34 cellular contexts compared by ENCODE assay signal in genomic region chr1:57117753-57118152, GRCh38.
DNase-seq lines count a peak whose midpoint lies in the region; ATAC-seq, FAIRE-seq and TF ChIP-seq lines count a peak whose summit lies in the region.
"Had no signal": no experiment of that assay in that cellular context is flagged by ENCODE, and none has a peak within 500 bp of the region (broad histone marks: within the 10 kb centered on the region; RNA-seq: fewer than 3 reads in every experiment).

No MANE protein-coding gene starts in this region.

- H3K79me2 ChIP-seq in mammary epithelial cell (ENCODE audit: insufficient read depth, low read length) = no peaks in the 10 kb centered on the region
- no peaks in the 10 kb centered on the region for H3K79me2 ChIP-seq in mesendoderm (ENCODE audit: control insufficient read depth, insufficient read depth, low read length)

- no peaks in the 10 kb centered on the region for H3K27me3 ChIP-seq in mammary epithelial cell (ENCODE audit: insufficient read depth, low read length)
- H3K27me3 ChIP-seq in breast epithelium = no peaks in the 10 kb centered on the region
- H3K27me3 ChIP-seq in right atrium auricular region = no peaks in the 10 kb centered on the region
- no peaks in the 10 kb centered on the region for H3K27me3 ChIP-seq in mesendoderm (ENCODE audit: insufficient read depth, low read length, poor library complexity)
- H3K27me3 ChIP-seq: BE2C; BLaER1; BLaER1 treated with 17β-estradiol and CSF1 and Interleukin-3, amounts not matched to agents 10 nM and 100 nM had no signal

- H4K5ac ChIP-seq in mesendoderm (ENCODE audit: low read length) = no peak overlapping the region

- peaks cover 4% of the 10 kb centered on the region for H3K4me1 ChIP-seq in mammary epithelial cell (ENCODE audit: insufficient read depth, low read length)
- no peaks in the 10 kb centered on the region for H3K4me1 ChIP-seq in breast epithelium
- no peaks in the 10 kb centered on the region for H3K4me1 ChIP-seq in right atrium auricular region
- no peaks in the 10 kb centered on the region for H3K4me1 ChIP-seq in mesendoderm (ENCODE audit: control insufficient read depth, low read depth, low read length)
- H3K4me1 ChIP-seq: A549; BE2C; BLaER1; BLaER1 treated with 17β-estradiol and CSF1 and Interleukin-3, amounts not matched to agents 10 nM and 100 nM had no signal

- ATAC-seq in Right ventricle myocardium superior (ENCODE audit: poor library complexity) (peak; percentile 43), left cardiac atrium (no peak), left ventricle myocardium superior (peak; percentile 45)
- ATAC-seq: A549; CD8-positive, alpha-beta T cell had no signal

- no peak overlapping the region for H3K4me2 ChIP-seq in mammary epithelial cell (ENCODE audit: insufficient read depth, low read depth, low read length)
- H3K4me2 ChIP-seq in mesendoderm (ENCODE audit: low read length) = no peak overlapping the region
- H3K4me2 ChIP-seq: A549; BLaER1; BLaER1 treated with 17β-estradiol and CSF1 and Interleukin-3, amounts not matched to agents 10 nM and 100 nM had no signal

- no peak overlapping the region for H3K18ac ChIP-seq in mesendoderm (ENCODE audit: low read length)

- H2BK5ac ChIP-seq in mesendoderm (ENCODE audit: low read length) = no peak overlapping the region

- no peak overlapping the region for H3K56ac ChIP-seq in mesendoderm (ENCODE audit: low read length)

- H3K9me3 ChIP-seq in mammary epithelial cell (replicated peaks; ENCODE audit: insufficient read depth, low read length) (no peaks in the 10 kb centered on the region), breast epithelium (no peaks in the 10 kb centered on the region), right atrium auricular region (no peaks in the 10 kb centered on the region)
- H3K9me3 ChIP-seq: A549; BE2C; BLaER1; BLaER1 treated with 17β-estradiol and CSF1 and Interleukin-3, amounts not matched to agents 10 nM and 100 nM; Caco-2 had no signal

- H3K36me3 ChIP-seq in mammary epithelial cell (ENCODE audit: insufficient read depth, low read length) (no peaks in the 10 kb centered on the region), breast epithelium (no peaks in the 10 kb centered on the region), right atrium auricular region (no peaks in the 10 kb centered on the region), mesendoderm (ENCODE audit: control insufficient read depth, insufficient read depth, low read length) (no peaks in the 10 kb centered on the region)
- H3K36me3 ChIP-seq: BE2C; BLaER1; BLaER1 treated with 17β-estradiol and CSF1 and Interleukin-3, amounts not matched to agents 10 nM and 100 nM had no signal

- intact Hi-C loops in mammary epithelial cell (cut with micrococcal nuclease) (no loop called here), breast epithelium (cut with DNase I; ENCODE audit: low total_unique reads) (no loop called here), Right ventricle myocardium superior (cut with DNase I) (no loop called here), left cardiac atrium (cut with DNase I) (no loop called here), left ventricle myocardium superior (cut with micrococcal nuclease) (no loop called here)

- H2AFZ ChIP-seq in mammary epithelial cell (ENCODE audit: low read depth, low read length) = peak overlapping the region; percentile 8

- peak overlapping the region; percentile 31 for H3K4ac ChIP-seq in mesendoderm (ENCODE audit: low read depth, low read length)

- H2AK5ac ChIP-seq in mesendoderm (ENCODE audit: low read length) = no peak overlapping the region

- H3K4me3 ChIP-seq in mammary epithelial cell (replicated peaks in 1 of 3; ENCODE audit: insufficient read depth in 1 of 3, low read depth in 2 of 3, low read length in 3 of 3) = no peak overlapping the region
- H3K4me3 ChIP-seq in breast epithelium = no peak overlapping the region
- H3K4me3 ChIP-seq in right atrium auricular region = no peak overlapping the region
- no peak overlapping the region for H3K4me3 ChIP-seq in mesendoderm (ENCODE audit: low read length)
- H3K4me3 ChIP-seq: A549; BLaER1; BLaER1 treated with 17β-estradiol and CSF1 and Interleukin-3, amounts not matched to agents 10 nM and 100 nM had no signal

- no peak overlapping the region for H2BK120ac ChIP-seq in mesendoderm (ENCODE audit: low read depth, low read length)

- 50% methylated on average over 1 of the region's 1 CpG for WGBS in mammary epithelial cell (ENCODE audit: low coverage, missing lambda C conversion rate)
- WGBS in mesendoderm (ENCODE audit: extremely low coverage, insufficient coverage, low lambda C conversion rate) = no CpG with 5 or more reads among the region's 1 CpG

- H3K79me1 ChIP-seq in mesendoderm (ENCODE audit: low read length) = no peaks in the 10 kb centered on the region

- BruUV-seq in mammary epithelial cell (replicated peaks; lab: Mats Ljungman, UMichigan) = no TSS peak

- TF ChIP-seq POLR2A in breast epithelium (IDR thresholded peaks at IDR 0.05) (no peak), GM12891 (IDR thresholded peaks at IDR 0.05; ENCODE audit: low read depth, low read length) (no peak)

- no peaks in the 10 kb centered on the region for H4K20me1 ChIP-seq in mammary epithelial cell (ENCODE audit: insufficient read depth, low read length)
- H4K20me1 ChIP-seq: BLaER1; BLaER1 treated with 17β-estradiol and CSF1 and Interleukin-3, amounts not matched to agents 10 nM and 100 nM had no signal

- H3K27ac ChIP-seq in mammary epithelial cell (ENCODE audit: insufficient read depth, low read depth, low read length) (no peak overlapping the region), breast epithelium (no peak overlapping the region), right atrium auricular region (no peak overlapping the region), mesendoderm (ENCODE audit: low read depth, low read length) (no peak overlapping the region)
- H3K27ac ChIP-seq: 22Rv1; A549; BLaER1; BLaER1 treated with 17β-estradiol and CSF1 and Interleukin-3, amounts not matched to agents 10 nM and 100 nM; C4-2B had no signal

- no peak for FAIRE-seq in GM12891 (lab: Jason Lieb, UNC)
- FAIRE-seq: A204.1, A549, D721Med had no signal

- DNase-seq in mammary epithelial cell = no peak
- DNase-seq in breast epithelium (ENCODE audit: low spot score in 2 of 2) = no peak
- DNase-seq in Right ventricle myocardium superior = no peak
- DNase-seq in left cardiac atrium = no peak
- DNase-seq in left ventricle myocardium superior = no peak
- no peak for DNase-seq in right atrium auricular region (ENCODE audit: low spot score)
- DNase-seq in mesendoderm = no peak
- DNase-seq in GM12891 (ENCODE audit: insufficient read length, low spot score) = no peak
- DNase-seq: 8988T; ACHN; AML-193; BE2C; Caco-2; Calu3; CD4-positive, alpha-beta memory T cell; CD4-positive, alpha-beta T cell; CD4-positive, CD25-positive, alpha-beta regulatory T cell; CD8-positive, alpha-beta memory T cell; CD8-positive, alpha-beta T cell; COR-L47; DMS 273 treated with DMSO at 0.1 percent for 48 hours; DMS153; DMS53; DMS79; DMS79 treated with DMSO at 0.1 percent for 48 hours; DND-41; EL had no signal

- H3K9ac ChIP-seq in mammary epithelial cell (ENCODE audit: insufficient read depth, low read length) (no peak overlapping the region), mesendoderm (ENCODE audit: low read length) (no peak overlapping the region)
- H3K9ac ChIP-seq: BLaER1; BLaER1 treated with 17β-estradiol and CSF1 and Interleukin-3, amounts not matched to agents 10 nM and 100 nM had no signal

- no peak overlapping the region for H4K8ac ChIP-seq in mesendoderm (ENCODE audit: low read depth, low read length)

- TF ChIP-seq CTCF in mammary epithelial cell (conservative IDR thresholded peaks at IDR 0.05 in 1 of 2, IDR thresholded peaks at IDR 0.05 in 1 of 2; ENCODE audit: extremely low read depth in 1 of 2, insufficient read depth in 1 of 2, low read depth in 1 of 2, low read length in 2 of 2) = no peak
- TF ChIP-seq CTCF in breast epithelium (IDR thresholded peaks at IDR 0.05) = no peak
- no peak for TF ChIP-seq CTCF in right atrium auricular region (IDR thresholded peaks at IDR 0.05)

- no peak overlapping the region for H3K23ac ChIP-seq in mesendoderm (ENCODE audit: low read length)

- dilution Hi-C loops in mammary epithelial cell (cut with HindIII; ENCODE audit: low sequenced_read_pairs) = no loop called here

- CTCF ChIA-PET in mammary epithelial cell (lab: Charles Lee; ENCODE audit: low non-redundant PET) = interaction anchor here (0.7 kb wide), 1 partner anchor 716 kb away, joined by 4 read pairs; no protein-coding TSS in a partner anchor

- in situ Hi-C loops in mammary epithelial cell (cut with MboI; ENCODE audit: low sequenced_read_pairs in 2 of 2) = no loop called here

- no peak overlapping the region for H2BK15ac ChIP-seq in mesendoderm (replicated peaks; ENCODE audit: low read depth)

TF ChIP-seq in GM12891, 5 proteins besides CTCF, POLR2A, EP300 and RAD21:
- TF ChIP-seq POLR2AphosphoS5 (IDR thresholded peaks at IDR 0.05; ENCODE audit: low read depth, low read length) (no peak), POU2F2 (IDR thresholded peaks at IDR 0.05; ENCODE audit: low read depth, low read length) (no peak), SPI1 (IDR thresholded peaks at IDR 0.05; ENCODE audit: low read depth, low read length) (no peak), PAX5 (IDR thresholded peaks at IDR 0.05; ENCODE audit: insufficient read depth, low read length, severe bottlenecking) (no peak), TAF1 (IDR thresholded peaks at IDR 0.05; ENCODE audit: low read depth, low read length) (no peak)

Comparison
In these comparisons a context has a peak if more than half of its experiments do, and no peak if none do; other contexts are left out.
1. ATAC-seq: peak in Right ventricle myocardium superior (single experiment) and left ventricle myocardium superior (single experiment); none in left cardiac atrium (0 of 2).